In genomic region chr9:131892890-131893289, GRCh38 we compare ENCODE assay signal across 15 cellular contexts.
DNase-seq lines count a peak whose midpoint lies in the region; ATAC-seq, FAIRE-seq and TF ChIP-seq lines count a peak whose summit lies in the region.
"Had no signal": no experiment of that assay in that cellular context is flagged by ENCODE, and none has a peak within 500 bp of the region (broad histone marks: within the 10 kb centered on the region; RNA-seq: fewer than 3 reads in every experiment).

No MANE protein-coding gene starts in this region.

- H3K14ac ChIP-seq in H1 (ENCODE audit: insufficient read length): no peak overlapping the region

- H3K4me3 ChIP-seq in HAP-1 (no peak overlapping the region), H1 (ENCODE audit: extremely low read depth in 1 of 4, insufficient read depth in 2 of 4, low read depth in 3 of 4, low read length in 4 of 4) (no peak overlapping the region), prostate gland (no peak overlapping the region)

- H2AFZ ChIP-seq in H1 (ENCODE audit: low read length): no peak overlapping the region

- H3K9me3 ChIP-seq in HAP-1 (no peaks in the 10 kb centered on the region), H1 (ENCODE audit: insufficient read depth in 2 of 2, low read depth in 1 of 2, low read length in 1 of 2) (no peaks in the 10 kb centered on the region), prostate gland (no peaks in the 10 kb centered on the region)

- no peak overlapping the region for H2BK120ac ChIP-seq in H1 (replicated peaks; ENCODE audit: low read depth, low read length)

- no peak overlapping the region; the same call in 1 of the 2 replicates for H2AK5ac ChIP-seq in H1 (ENCODE audit: low read depth, low read length)

- TF ChIP-seq CTCF in H1 (IDR thresholded peaks at IDR 0.05; ENCODE audit: control extremely low read depth in 1 of 3, insufficient read depth in 1 of 3, low read depth in 1 of 3, low read length in 3 of 3): no peak
- TF ChIP-seq CTCF in prostate gland (IDR thresholded peaks at IDR 0.05): no peak

- H3K27ac ChIP-seq in H1 (ENCODE audit: low read depth, low read length): no peak overlapping the region
- no peak overlapping the region for H3K27ac ChIP-seq in prostate gland
- H3K27ac ChIP-seq: 22Rv1 had no signal

- peaks cover 33% of the 10 kb centered on the region for H3K4me1 ChIP-seq in HAP-1
- H3K4me1 ChIP-seq in H1 (replicated peaks in 1 of 4; ENCODE audit: control insufficient read depth in 3 of 4, insufficient read depth in 4 of 4, low read length in 3 of 4): peaks cover 8 to 37% (median 33%) of the 10 kb centered on the region in 4 experiments
- no peaks in the 10 kb centered on the region for H3K4me1 ChIP-seq in prostate gland (replicated peaks)

- TF ChIP-seq POLR2A in H1 (IDR thresholded peaks at IDR 0.05; ENCODE audit: control extremely low read depth in 1 of 2, low read depth in 2 of 2, low read length in 2 of 2) (no peak), prostate gland (IDR thresholded peaks at IDR 0.05) (no peak)

- in situ Hi-C loops in HAP-1 (cut with MboI; ENCODE audit: low sequenced_read_pairs): no loop called here

- no peaks in the 10 kb centered on the region for H3K79me1 ChIP-seq in H1 (ENCODE audit: low read depth, low read length)

- no peak overlapping the region; the same call in 1 of the 2 replicates for H2BK12ac ChIP-seq in H1 (ENCODE audit: low read depth, low read length)

- H3K4me2 ChIP-seq in H1 (ENCODE audit: insufficient read depth in 1 of 2, low read depth in 2 of 2, low read length in 2 of 2): peak overlapping the region; percentile 30 to 63

- H3K36me3 ChIP-seq in HAP-1 (replicated peaks) (no peaks in the 10 kb centered on the region), H1 (ENCODE audit: control insufficient read depth in 2 of 4, insufficient read depth in 4 of 4, low read length in 3 of 4) (0 out of 8 replicates have a peak, but pooled peaks cover 0 to 3% (median 0%) of the 10 kb centered on the region in 4 experiments), prostate gland (no peaks in the 10 kb centered on the region)

- H3K23ac ChIP-seq in H1 (ENCODE audit: insufficient read length): no peak overlapping the region

- intact Hi-C loops in prostate gland (cut with DNase I): no loop called here

- peak overlapping the region; percentile 56; the same call in 1 of the 2 replicates for H2BK20ac ChIP-seq in H1 (ENCODE audit: low read length)

- no peak for TF ChIP-seq RAD21 in H1 (IDR thresholded peaks at IDR 0.05 in 1 of 2, conservative IDR thresholded peaks at IDR 0.05 in 1 of 2; ENCODE audit: low read depth in 2 of 2, low read length in 2 of 2)

- DNase-seq in activated effector memory CD4-positive, alpha-beta T cell treated with anti-CD3 and anti-CD28 coated beads, Interleukin-2, amount 50 U/mL, for 16 hours: peak; percentile 1
- DNase-seq in activated effector memory CD4-positive, alpha-beta T cell treated with Interleukin-2 at 50 U/mL for 16 hours: no peak
- DNase-seq in HAP-1 (ENCODE audit: low spot score in 2 of 2): peak; percentile 43 to 55
- no peak for DNase-seq in H1 (ENCODE audit: low read depth in 1 of 2, low spot score in 2 of 2)
- DNase-seq in superior temporal gyrus (ENCODE audit: extremely low spot score): peak; percentile 47
- no peak for DNase-seq in left lobe of liver (ENCODE audit: low spot score)
- DNase-seq in prostate gland (ENCODE audit: low spot score): no peak
- DNase-seq: CD8-positive, alpha-beta T cell; COR-L47; DND-41; H7; IMR-90 had no signal

- ATAC-seq in GM18870 (IDR thresholded peaks at IDR 0.05; ENCODE audit: unreplicated experiment): no peak
- no peak for ATAC-seq in left lobe of liver
- ATAC-seq: CD8-positive, alpha-beta T cell had no signal

- H3K9ac ChIP-seq in H1 (replicated peaks in 1 of 4; ENCODE audit: extremely low read depth in 1 of 4, low read depth in 3 of 4, low read length in 3 of 4): no peak overlapping the region

- H4K5ac ChIP-seq in H1 (ENCODE audit: insufficient read length, low read depth, low read length): no peak overlapping the region

- H3K79me2 ChIP-seq in H1 (ENCODE audit: control insufficient read depth in 1 of 2, insufficient read depth in 2 of 2, low read length in 2 of 2): no peaks in the 10 kb centered on the region

- POLR2A ChIA-PET in H1 (lab: Charles Lee; ENCODE audit: partially characterized antibody): no interaction called here

- CTCF ChIA-PET in H1 (lab: Charles Lee; ENCODE audit: partially characterized antibody): interaction anchor here (1.2 to 1.4 kb wide), 3 partner anchors 12 to 127 kb away, joined by 3 to 4 read pairs (median 3); no protein-coding TSS in a partner anchor

- H4K8ac ChIP-seq in H1 (ENCODE audit: extremely low read depth, insufficient read depth, low read length): no peak overlapping the region

- no peak overlapping the region for H3K4ac ChIP-seq in H1 (replicated peaks; ENCODE audit: insufficient read length, low read depth, low read length)

- H3K27me3 ChIP-seq in HAP-1 (ENCODE audit: low read depth) (no peaks in the 10 kb centered on the region), H1 (replicated peaks in 1 of 4; ENCODE audit: control insufficient read depth in 3 of 4, extremely low read depth in 1 of 4, insufficient read depth in 3 of 4, low read length in 3 of 4) (no peaks in the 10 kb centered on the region), prostate gland (replicated peaks; ENCODE audit: insufficient read depth) (no peaks in the 10 kb centered on the region)

- no peak for FAIRE-seq in H1 (lab: Jason Lieb, UNC)
- FAIRE-seq: D721Med had no signal

- H2BK5ac ChIP-seq in H1 (ENCODE audit: low read depth, low read length): 0 out of 2 replicates have a peak overlapping the region, but pooled peaks have one; percentile 4

- H2BK15ac ChIP-seq in H1 (ENCODE audit: low read length): 0 out of 2 replicates have a peak overlapping the region, but pooled peaks have one; percentile 51

- H3K23me2 ChIP-seq in H1 (ENCODE audit: low read depth, low read length): no peaks in the 10 kb centered on the region

- WGBS in H1 (ENCODE audit: extremely low coverage in 1 of 2, insufficient coverage in 1 of 2, insufficient read length in 1 of 2, insufficient replicate concordance in 2 of 2, low coverage in 1 of 2, low lambda C conversion rate in 2 of 2, missing lambda C conversion rate in 1 of 2), 2 experiments: 44% methylated on average over 7 of the region's 7 CpGs; no CpG with 5 or more reads in 1 of the 2 experiments
- WGBS in prostate gland: 79% methylated on average over 7 of the region's 7 CpGs

- no peaks in the 10 kb centered on the region for H4K20me1 ChIP-seq in H1 (replicated peaks in 1 of 2; ENCODE audit: control insufficient read depth in 1 of 2, insufficient read depth in 2 of 2, low read length in 2 of 2)

- H4K91ac ChIP-seq in H1 (replicated peaks; ENCODE audit: insufficient read length, low read length): no peak overlapping the region

- TF ChIP-seq EP300 in H1 (IDR thresholded peaks at IDR 0.05; ENCODE audit: borderline replicate concordance in 1 of 2, low read depth in 2 of 2, low read length in 2 of 2): no peak

- H3K56ac ChIP-seq in H1 (replicated peaks; ENCODE audit: insufficient read length, low read depth, low read length): no peak overlapping the region

- peak overlapping the region; percentile 68; the same call in 1 of the 2 replicates for H3K18ac ChIP-seq in H1 (ENCODE audit: extremely low read depth, low read length)

TF ChIP-seq in H1, 55 proteins besides CTCF, POLR2A, EP300 and RAD21:
- TF ChIP-seq HDAC2 (IDR thresholded peaks at IDR 0.05; ENCODE audit: borderline replicate concordance in 1 of 2, low read depth in 2 of 2, low read length in 2 of 2) (no peak), HDAC6 (IDR thresholded peaks at IDR 0.05; ENCODE audit: low read depth, low read length) (no peak), TBP (IDR thresholded peaks at IDR 0.05; ENCODE audit: low read depth, low read length) (no peak), KDM5A (IDR thresholded peaks at IDR 0.05; ENCODE audit: low read length) (no peak), GABPA (IDR thresholded peaks at IDR 0.05; ENCODE audit: borderline replicate concordance, insufficient read depth, low read length) (no peak), CREB1 (IDR thresholded peaks at IDR 0.05) (no peak), CHD2 (IDR thresholded peaks at IDR 0.05; ENCODE audit: low read length) (no peak), SUZ12 (IDR thresholded peaks at IDR 0.05; ENCODE audit: low read length) (no peak), EZH2 (IDR thresholded peaks at IDR 0.05; ENCODE audit: low read depth, low read length, severe bottlenecking) (no peak), FOSL1 (IDR thresholded peaks at IDR 0.05; ENCODE audit: insufficient read depth, low read depth, low read length) (no peak), SP4 (IDR thresholded peaks at IDR 0.05; ENCODE audit: low read length) (no peak), MAFK (IDR thresholded peaks at IDR 0.05; ENCODE audit: low read depth, low read length) (no peak), SP1 (IDR thresholded peaks at IDR 0.05; ENCODE audit: low read depth, low read length) (no peak), SRF (IDR thresholded peaks at IDR 0.05; ENCODE audit: low read depth, low read length) (no peak), RXRA (IDR thresholded peaks at IDR 0.05; ENCODE audit: insufficient read depth, low read depth, low read length) (no peak), RNF2 (IDR thresholded peaks at IDR 0.05; ENCODE audit: borderline replicate concordance, low read depth, low read length, missing control alignments, poor library complexity, severe bottlenecking) (no peak), ATF3 (IDR thresholded peaks at IDR 0.05; ENCODE audit: insufficient read depth, low read depth, low read length) (no peak), KDM4A (IDR thresholded peaks at IDR 0.05; ENCODE audit: low read depth, low read length, severe bottlenecking) (no peak), RBBP5 (IDR thresholded peaks at IDR 0.05; ENCODE audit: borderline replicate concordance, low read depth, low read length) (no peak)
TF ChIP-seq in H1: peak in this region for 0.

Comparison
In these comparisons a context has a peak if more than half of its experiments do, and no peak if none do; other contexts are left out.
1. DNase-seq: peak in activated effector memory CD4-positive, alpha-beta T cell treated with anti-CD3 and anti-CD28 coated beads, Interleukin-2, amount 50 U/mL, for 16 hours (single experiment), HAP-1 (2 of 2) and superior temporal gyrus (single experiment); none in activated effector memory CD4-positive, alpha-beta T cell treated with Interleukin-2 at 50 U/mL for 16 hours (single experiment), H1 (0 of 2), left lobe of liver (single experiment) and prostate gland (single experiment).